ENCODE assay signal across 8 cellular contexts in the genomic region with DNA sequence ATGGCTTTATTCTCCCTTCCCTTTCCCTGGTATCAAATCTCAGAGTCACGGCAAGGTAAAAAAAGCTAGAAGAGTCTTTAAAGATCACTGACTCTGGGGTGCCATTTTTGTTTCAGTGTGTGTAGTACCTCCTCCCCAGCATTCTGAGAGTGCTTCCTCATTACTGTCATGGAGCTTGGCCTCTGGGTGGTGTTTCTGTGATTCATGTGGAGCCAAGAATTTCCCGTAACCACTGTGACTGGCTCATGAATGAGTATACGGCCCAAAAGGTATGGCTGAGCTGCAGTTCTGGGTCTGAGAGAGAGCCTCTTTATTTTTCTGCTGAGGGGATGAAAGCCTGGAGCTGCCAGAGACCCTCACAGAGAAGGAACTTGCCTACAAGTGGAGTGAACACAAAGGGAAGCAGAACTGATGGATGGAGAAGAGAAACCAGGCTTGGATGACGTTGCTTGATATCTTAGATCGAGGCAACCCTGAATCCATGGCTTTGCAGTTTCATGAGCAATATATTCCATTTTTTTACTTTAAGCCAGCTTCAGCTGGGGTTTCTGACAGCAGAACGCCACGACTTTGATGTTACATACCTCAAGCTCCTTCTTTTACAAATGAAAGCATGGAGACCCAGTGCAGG.
DNase-seq lines count a peak whose midpoint lies in the region; ATAC-seq and TF ChIP-seq lines count a peak whose summit lies in the region.

No MANE protein-coding gene starts in this region.

- H3K36me3 ChIP-seq in Karpas-422 (ENCODE audit: insufficient read depth, low read length): no peaks in the 10 kb centered on the region
- no peaks in the 10 kb centered on the region for H3K36me3 ChIP-seq in trophoblast cell (ENCODE audit: control insufficient read depth in 1 of 2, insufficient read depth in 2 of 2, low read length in 2 of 2)
- no peaks in the 10 kb centered on the region for H3K36me3 ChIP-seq in sigmoid colon
- no peaks in the 10 kb centered on the region for H3K36me3 ChIP-seq in WERI-Rb-1
- H3K36me3 ChIP-seq in H7 (replicated peaks; ENCODE audit: control insufficient read depth, insufficient read depth, low read length): no peaks in the 10 kb centered on the region

- peak overlapping the region; percentile 19 to 95 (median 89) for H3K27ac Mint-ChIP-seq in brain

- H3K79me1 ChIP-seq in trophoblast cell (ENCODE audit: low read length): no peaks in the 10 kb centered on the region

- WGBS in trophoblast cell (ENCODE audit: extremely low coverage, insufficient coverage, insufficient read length): no CpG with 5 or more reads among the region's 7 CpGs
- 66 to 71% methylated on average over 7 of the region's 7 CpGs for WGBS in sigmoid colon, 2 donors

- H3K4me3 Mint-ChIP-seq in brain: peak overlapping the region in 3 of 5 experiments; percentile 32 to 72 (median 46)

- no peak overlapping the region for H4K8ac ChIP-seq in trophoblast cell (ENCODE audit: low read depth, low read length)

- no peak overlapping the region for H2AK5ac ChIP-seq in trophoblast cell (ENCODE audit: low read length)

- no peak overlapping the region for H2BK120ac ChIP-seq in trophoblast cell (ENCODE audit: insufficient read depth, low read length, poor library complexity)

- H3K14ac ChIP-seq in trophoblast cell (ENCODE audit: low read length): no peak overlapping the region

- H2BK5ac ChIP-seq in trophoblast cell (ENCODE audit: low read depth, low read length, poor library complexity): no peak overlapping the region

- ATAC-seq in GM19455 (IDR thresholded peaks at IDR 0.05; ENCODE audit: unreplicated experiment) (peak; percentile 32), HG02623 (IDR thresholded peaks at IDR 0.05; ENCODE audit: unreplicated experiment) (no peak)

- H3K4me1 ChIP-seq in Karpas-422 (ENCODE audit: low read length) (no peaks in the 10 kb centered on the region), trophoblast cell (ENCODE audit: control insufficient read depth in 1 of 2, insufficient read depth in 2 of 2, low read length in 2 of 2) (no peaks in the 10 kb centered on the region), sigmoid colon (peaks cover 0 to 5% (median 2%) of the 10 kb centered on the region in 4 donors)

- H3K27ac ChIP-seq in Karpas-422 (ENCODE audit: low read length) (no peak overlapping the region), trophoblast cell (ENCODE audit: low read depth, low read length) (no peak overlapping the region), sigmoid colon (no peak overlapping the region), WERI-Rb-1 (no peak overlapping the region)

- no peak for TF ChIP-seq CTCF in brain (conservative IDR thresholded peaks at IDR 0.05)
- no peak for TF ChIP-seq CTCF in sigmoid colon (IDR thresholded peaks at IDR 0.05)
- no peak for TF ChIP-seq CTCF in WERI-Rb-1 (IDR thresholded peaks at IDR 0.05; ENCODE audit: low read depth, low read length)

- peaks cover 0 to 2% (median 0%) of the 10 kb centered on the region in 5 experiments for H3K9me3 Mint-ChIP-seq in brain

- TF ChIP-seq EP300 in sigmoid colon (IDR thresholded peaks at IDR 0.05): no peak

- H4K91ac ChIP-seq in trophoblast cell (ENCODE audit: low read depth, low read length): no peak overlapping the region

- no peak for TF ChIP-seq POLR2A in sigmoid colon (IDR thresholded peaks at IDR 0.05)

- no peaks in the 10 kb centered on the region for H3K36me3 Mint-ChIP-seq in brain

- H4K12ac ChIP-seq in trophoblast cell (ENCODE audit: low read depth, low read length): no peak overlapping the region

- H3K23ac ChIP-seq in trophoblast cell (ENCODE audit: low read length): no peak overlapping the region

- H4K20me1 ChIP-seq in Karpas-422 (ENCODE audit: insufficient read depth, low read depth, low read length): no peaks in the 10 kb centered on the region

- H3K9me3 ChIP-seq in Karpas-422 (ENCODE audit: low read length) (no peaks in the 10 kb centered on the region), trophoblast cell (ENCODE audit: insufficient read depth, low read depth, low read length) (peaks cover 13% of the 10 kb centered on the region), sigmoid colon (no peaks in the 10 kb centered on the region), WERI-Rb-1 (ENCODE audit: severe bottlenecking) (no peaks in the 10 kb centered on the region)

- H3K9me2 ChIP-seq in Karpas-422 (replicated peaks; ENCODE audit: insufficient read depth, low read length): no peaks in the 10 kb centered on the region

- H3K27me3 Mint-ChIP-seq in brain: peaks cover 3% of the 10 kb centered on the region

- H3K4ac ChIP-seq in trophoblast cell (ENCODE audit: low read depth, low read length): no peak overlapping the region

- no peak overlapping the region for H2BK12ac ChIP-seq in trophoblast cell (ENCODE audit: low read length)

- H2AFZ ChIP-seq in Karpas-422 (ENCODE audit: low read length) (no peak overlapping the region), trophoblast cell (ENCODE audit: insufficient read depth, low read length, poor library complexity) (no peak overlapping the region)

- H3K27me3 ChIP-seq in Karpas-422 (ENCODE audit: low read length) (no peaks in the 10 kb centered on the region), trophoblast cell (ENCODE audit: insufficient read depth, low read length) (no peaks in the 10 kb centered on the region), sigmoid colon (no peaks in the 10 kb centered on the region), WERI-Rb-1 (ENCODE audit: insufficient read depth, low read depth, severe bottlenecking) (peaks cover 38% of the 10 kb centered on the region), H7 (ENCODE audit: control insufficient read depth, insufficient read depth, low read length) (no peaks in the 10 kb centered on the region)

- H3K79me2 ChIP-seq in Karpas-422 (ENCODE audit: low read length): no peaks in the 10 kb centered on the region
- no peaks in the 10 kb centered on the region for H3K79me2 ChIP-seq in trophoblast cell (ENCODE audit: control insufficient read depth, insufficient read depth, low read length, poor library complexity)

- H3K4me2 ChIP-seq in Karpas-422 (ENCODE audit: low read depth, low read length, poor library complexity, severe bottlenecking) (no peak overlapping the region), trophoblast cell (ENCODE audit: low read length) (no peak overlapping the region)

- intact Hi-C loops in sigmoid colon (cut with DNase I): loop anchor here (5.0 kb wide), 1 partner anchor 65 kb away; no protein-coding TSS in a partner anchor

- H3K18ac ChIP-seq in trophoblast cell (ENCODE audit: low read length): no peak overlapping the region

- peaks cover 57% of the 10 kb centered on the region for H3K4me1 Mint-ChIP-seq in brain

- DNase-seq in Karpas-422 (peak; percentile 44), trophoblast cell (peak; percentile 48 to 64), sigmoid colon (no peak), WERI-Rb-1 (no peak), H7 (no peak)

- no peak overlapping the region for H3K9ac ChIP-seq in Karpas-422 (ENCODE audit: low read length)
- no peak overlapping the region for H3K9ac ChIP-seq in trophoblast cell (ENCODE audit: low read length)

- H3K4me3 ChIP-seq in Karpas-422 (ENCODE audit: low read length) (no peak overlapping the region), trophoblast cell (ENCODE audit: low read depth, low read length) (no peak overlapping the region), sigmoid colon (no peak overlapping the region), WERI-Rb-1 (ENCODE audit: low read depth, low read length) (no peak overlapping the region), H7 (ENCODE audit: insufficient read depth, low read depth, low read length) (no peak overlapping the region)

Comparison
In these comparisons a context has a peak if more than half of its experiments do, and no peak if none do; other contexts are left out.
1. DNase-seq: peak in Karpas-422 (single experiment) and trophoblast cell (2 of 2); none in sigmoid colon (single experiment), WERI-Rb-1 (single experiment) and H7 (single experiment).